ENCODE assay signal across 9 cellular contexts in genomic region chr12:54258286-54258685, GRCh38. TPM values are rescaled to one million over a fixed set of nuclear protein-coding genes. Genes with fewer than 3 reads are reported as not detected.
DNase-seq lines count a peak whose midpoint lies in the region; ATAC-seq and TF ChIP-seq lines count a peak whose summit lies in the region.
"Had no signal": no experiment of that assay in that cellular context is flagged by ENCODE, and none has a peak within 500 bp of the region (broad histone marks: within the 10 kb centered on the region; RNA-seq: fewer than 3 reads in every experiment).

No MANE protein-coding gene starts in this region.

- intact Hi-C loops in mammary epithelial cell (cut with micrococcal nuclease) (loop anchor here (2.0 kb wide), 1 partner anchor 103 kb away; no protein-coding TSS in a partner anchor), CD14-positive monocyte (cut with micrococcal nuclease) (no loop called here)

- H3K9me3 Mint-ChIP-seq in HFFc6 (no peaks in the 10 kb centered on the region), CD14-positive monocyte (no peaks in the 10 kb centered on the region)

- H3K27me3 ChIP-seq in ACC112 (ENCODE audit: insufficient read depth, low read length) (no peaks in the 10 kb centered on the region), mammary epithelial cell (ENCODE audit: insufficient read depth, low read length) (no peaks in the 10 kb centered on the region), mesenchymal stem cell (ENCODE audit: control insufficient read depth in 1 of 2, insufficient read depth in 1 of 2, low read length in 2 of 2) (no peaks in the 10 kb centered on the region)

- H3K27ac ChIP-seq in ACC112 (ENCODE audit: low read depth, low read length) (peak overlapping the region; percentile 88), mammary epithelial cell (ENCODE audit: insufficient read depth, low read depth, low read length) (peak overlapping the region; percentile 91), mesenchymal stem cell (ENCODE audit: low read length, poor library complexity, severe bottlenecking) (peak overlapping the region; percentile 99)

- CTCF ChIA-PET in mammary epithelial cell (lab: Charles Lee; ENCODE audit: low non-redundant PET): interaction anchor here (0.6 kb wide), 1 partner anchor 50 kb away, joined by 3 read pairs; no protein-coding TSS in a partner anchor

- no peaks in the 10 kb centered on the region for H4K20me1 ChIP-seq in mammary epithelial cell (ENCODE audit: insufficient read depth, low read length)

- peak overlapping the region; percentile 46 for H2BK5ac ChIP-seq in mesenchymal stem cell (ENCODE audit: low read depth, low read length, poor library complexity, severe bottlenecking)

- H3K14ac ChIP-seq in mesenchymal stem cell (ENCODE audit: low read length in 2 of 2): no peak overlapping the region

- no peak overlapping the region for H2AFZ ChIP-seq in ACC112 (ENCODE audit: low read length, unreplicated experiment)
- H2AFZ ChIP-seq in mammary epithelial cell (ENCODE audit: low read depth, low read length): no peak overlapping the region
- H2AFZ ChIP-seq in mesenchymal stem cell (ENCODE audit: low read depth, low read length): no peak overlapping the region

- ATAC-seq in HG03460 (IDR thresholded peaks at IDR 0.05; ENCODE audit: unreplicated experiment) (no peak), HG02610 (IDR thresholded peaks at IDR 0.05; ENCODE audit: unreplicated experiment) (no peak)

- peak overlapping the region; percentile 84 for H3K4me2 ChIP-seq in mammary epithelial cell (ENCODE audit: insufficient read depth, low read depth, low read length)
- no peak overlapping the region for H3K4me2 ChIP-seq in mesenchymal stem cell (ENCODE audit: low read length, poor library complexity, severe bottlenecking)

- no peak overlapping the region for H3K4me3 ChIP-seq in ACC112 (ENCODE audit: low read depth, low read length)
- H3K4me3 ChIP-seq in mammary epithelial cell (replicated peaks in 1 of 3; ENCODE audit: insufficient read depth in 1 of 3, low read depth in 2 of 3, low read length in 3 of 3): no peak overlapping the region
- peak overlapping the region in 1 of 2 experiments; percentile 76 for H3K4me3 ChIP-seq in mesenchymal stem cell (ENCODE audit: insufficient read depth in 1 of 2, low read depth in 1 of 2, low read length in 2 of 2)
- H3K4me3 ChIP-seq: lung had no signal

- no peak overlapping the region for H3K23ac ChIP-seq in mesenchymal stem cell (ENCODE audit: low read length in 2 of 2)

- H2BK15ac ChIP-seq in mesenchymal stem cell (ENCODE audit: low read depth, poor library complexity, severe bottlenecking): no peak overlapping the region

- H3K9me3 ChIP-seq in mammary epithelial cell (replicated peaks; ENCODE audit: insufficient read depth, low read length): no peaks in the 10 kb centered on the region
- H3K9me3 ChIP-seq in mesenchymal stem cell (ENCODE audit: control insufficient read depth, low read length): no peaks in the 10 kb centered on the region

- no peak overlapping the region for H4K91ac ChIP-seq in mesenchymal stem cell (ENCODE audit: low read length)

- peaks cover 59% of the 10 kb centered on the region for H3K4me1 Mint-ChIP-seq in HFFc6 (ENCODE audit: low read depth)
- peaks cover 36% of the 10 kb centered on the region for H3K4me1 Mint-ChIP-seq in CD14-positive monocyte

- no peak overlapping the region for H2AK5ac ChIP-seq in mesenchymal stem cell (ENCODE audit: low read length, severe bottlenecking)

- dilution Hi-C loops in mammary epithelial cell (cut with HindIII; ENCODE audit: low sequenced_read_pairs): no loop called here

- H3K27me3 Mint-ChIP-seq in HFFc6 (ENCODE audit: insufficient read depth) (no peaks in the 10 kb centered on the region; the same call in 1 of the 2 replicates), CD14-positive monocyte (ENCODE audit: low read depth in 3 of 3) (peaks cover 0 to 2% (median 0%) of the 10 kb centered on the region in 3 donors)

- peak overlapping the region in 1 of 2 experiments; percentile 83 for H3K4ac ChIP-seq in mesenchymal stem cell (ENCODE audit: low read depth in 1 of 2, low read length in 2 of 2)

- H3K9ac ChIP-seq in mammary epithelial cell (ENCODE audit: insufficient read depth, low read length) (no peak overlapping the region), mesenchymal stem cell (ENCODE audit: low read length) (peak overlapping the region; percentile 97)

- H2BK120ac ChIP-seq in mesenchymal stem cell (ENCODE audit: low read depth, low read length): no peak overlapping the region

- DNase-seq in HFFc6 (peak; percentile 36), mammary epithelial cell (no peak), mesenchymal stem cell (peak; percentile 45), CD14-positive monocyte (ENCODE audit: low spot score) (no peak)
- DNase-seq in activated naive CD4-positive, alpha-beta T cell treated with anti-CD3 and anti-CD28 coated beads, Interleukin-2, amount 50 U/mL, for 16 hours: no peak

- H3K4me3 Mint-ChIP-seq in HFFc6 (peak overlapping the region; percentile 88), CD14-positive monocyte (no peak overlapping the region)

- no TSS peak for BruUV-seq in mammary epithelial cell (replicated peaks; lab: Mats Ljungman, UMichigan)

- H3K36me3 ChIP-seq in ACC112 (ENCODE audit: insufficient read depth, low read length): peaks cover 4% of the 10 kb centered on the region; the same call in 1 of the 2 replicates
- peaks cover 10% of the 10 kb centered on the region for H3K36me3 ChIP-seq in mammary epithelial cell (ENCODE audit: insufficient read depth, low read length)
- peaks cover 13 to 37% of the 10 kb centered on the region in 2 experiments for H3K36me3 ChIP-seq in mesenchymal stem cell (ENCODE audit: control insufficient read depth in 1 of 2, insufficient read depth in 2 of 2, low read depth in 1 of 2, low read length in 2 of 2)

- H3K79me2 ChIP-seq in ACC112 (ENCODE audit: control insufficient read depth, insufficient read depth, low read length, unreplicated experiment) (peaks cover 66% of the 10 kb centered on the region), mammary epithelial cell (ENCODE audit: insufficient read depth, low read length) (peaks cover 45% of the 10 kb centered on the region)

- H3K4me1 ChIP-seq in ACC112 (ENCODE audit: control insufficient read depth, insufficient read depth, low read length, unreplicated experiment) (peaks cover 55% of the 10 kb centered on the region), mammary epithelial cell (ENCODE audit: insufficient read depth, low read length) (peaks cover 36% of the 10 kb centered on the region), mesenchymal stem cell (ENCODE audit: control insufficient read depth, insufficient read depth, low read depth, low read length) (peaks cover 15% of the 10 kb centered on the region)

- in situ Hi-C loops in mammary epithelial cell (cut with MboI; ENCODE audit: low sequenced_read_pairs in 2 of 2): no loop called here

- peaks cover 4% of the 10 kb centered on the region for H3K79me1 ChIP-seq in mesenchymal stem cell (replicated peaks; ENCODE audit: low read length, poor library complexity, severe bottlenecking)

- no peak overlapping the region for H2BK12ac ChIP-seq in mesenchymal stem cell (ENCODE audit: low read length in 2 of 2)

- peak overlapping the region; percentile 97 for H3K27ac Mint-ChIP-seq in HFFc6
- H3K27ac Mint-ChIP-seq in CD14-positive monocyte: no peak overlapping the region

- peak overlapping the region in 1 of 2 experiments; percentile 16 for H3K18ac ChIP-seq in mesenchymal stem cell (ENCODE audit: low read depth in 1 of 2, low read length in 2 of 2)

- TF ChIP-seq CTCF in HFFc6 (IDR thresholded peaks at IDR 0.05) (no peak), mammary epithelial cell (conservative IDR thresholded peaks at IDR 0.05 in 1 of 2, IDR thresholded peaks at IDR 0.05 in 1 of 2; ENCODE audit: extremely low read depth in 1 of 2, insufficient read depth in 1 of 2, low read depth in 1 of 2, low read length in 2 of 2) (no peak), CD14-positive monocyte (IDR thresholded peaks at IDR 0.05) (no peak)

- H3K36me3 Mint-ChIP-seq in HFFc6 (ENCODE audit: low read depth) (peaks cover 23% of the 10 kb centered on the region), CD14-positive monocyte (peaks cover 19 to 26% of the 10 kb centered on the region in 2 donors)

- no peak overlapping the region for H4K8ac ChIP-seq in mesenchymal stem cell (ENCODE audit: low read length)

RNA-seq across cellular contexts. Expression of gene CBX5, which starts 21.6 kb away (rescaled TPM):
- 100 to 1,000 TPM in 4 of 6 experiments, 10 to 100 TPM in 2; 76.8 to 128 (median 117) TPM for total RNA-seq in HFFc6 (2021; fragmentation: NEBNext Ultra II Directional; extraction: Animal tissue kit (Norgen Biotek cat#: 25700))
- 10 to 100 TPM; 37.2 to 68.1 TPM for total RNA-seq in mammary epithelial cell
- polyA plus RNA-seq in mammary epithelial cell (26.9 TPM), CD14-positive monocyte (1 to 10 TPM; 2.9 to 5.4 TPM)
- 126 TPM for polyA minus RNA-seq in mammary epithelial cell
- 34.7 TPM for polyA plus RNA-seq in mesenchymal stem cell (2013, experiment 1 of 2)
- polyA plus RNA-seq in mesenchymal stem cell (2013, experiment 2 of 2): 34.1 TPM

RNA-seq across cellular contexts. Expression of gene HNRNPA1, which starts 22.2 kb away (rescaled TPM):
- total RNA-seq in HFFc6 (2021; fragmentation: NEBNext Ultra II Directional; extraction: Animal tissue kit (Norgen Biotek cat#: 25700)): 1,000 to 10,000 TPM in 3 of 6 experiments, 100 to 1,000 TPM in 3; 768 to 1,141 (median 1,018) TPM
- 1,000 to 10,000 TPM in 1 of 2 donors, 100 to 1,000 TPM in 1; 216 to 1,018 TPM for total RNA-seq in mammary epithelial cell
- polyA plus RNA-seq in mammary epithelial cell: 973 TPM
- polyA minus RNA-seq in mammary epithelial cell: 602 TPM
- polyA plus RNA-seq in mesenchymal stem cell (2013, experiment 1 of 2): 983 TPM
- 943 TPM for polyA plus RNA-seq in mesenchymal stem cell (2013, experiment 2 of 2)
- 100 to 1,000 TPM; 266 to 308 TPM for polyA plus RNA-seq in CD14-positive monocyte

RNA-seq across cellular contexts. Expression of gene NFE2, which starts 42.5 kb away (rescaled TPM):
- under 1 TPM; 0.21 to 0.59 (median 0.32) TPM for total RNA-seq in HFFc6 (2021; fragmentation: NEBNext Ultra II Directional; extraction: Animal tissue kit (Norgen Biotek cat#: 25700))
- under 1 TPM; 0.26 to 0.67 TPM for total RNA-seq in mammary epithelial cell
- polyA plus RNA-seq in mammary epithelial cell (0.54 TPM), CD14-positive monocyte (100 to 1,000 TPM in 1 of 2 donors, 10 to 100 TPM in 1; 79.5 to 157 TPM)
- polyA minus RNA-seq in mammary epithelial cell: not detected
- polyA plus RNA-seq in mesenchymal stem cell (2013, experiment 1 of 2): 0.12 TPM
- polyA plus RNA-seq in mesenchymal stem cell (2013, experiment 2 of 2): 0.10 TPM

Comparison
In these comparisons a context has a peak if more than half of its experiments do, and no peak if none do; other contexts are left out.
1. DNase-seq: peak in HFFc6 (single experiment) and mesenchymal stem cell (single experiment); none in mammary epithelial cell (single experiment), activated naive CD4-positive, alpha-beta T cell treated with anti-CD3 and anti-CD28 coated beads, Interleukin-2, amount 50 U/mL, for 16 hours (single experiment) and CD14-positive monocyte (single experiment).
2. Peak in every context shown above with its lines, with median percentiles within 50 percentile points of each other: H3K27ac ChIP-seq.